ENCODE assay signal across 24 cellular contexts in genomic region chr7:126228356-126229061, GRCh38.
"Had no signal": no experiment of that assay in that cellular context is flagged by ENCODE, and none has a peak within 500 bp of the region (broad histone marks: within the 10 kb centered on the region; RNA-seq: fewer than 3 reads in every experiment).

No MANE protein-coding gene starts in this region.

- H3K27me3 ChIP-seq: breast epithelium, heart left ventricle, ovary, right lobe of liver, uterus had no signal

- H3K36me3 ChIP-seq: breast epithelium, heart left ventricle, left ventricle myocardium inferior, ovary, right lobe of liver, thoracic aorta, uterus had no signal

- H3K9me3 ChIP-seq: breast epithelium, heart left ventricle, left ventricle myocardium inferior, ovary, right lobe of liver, thoracic aorta, uterus had no signal

- ATAC-seq: activated naive CD8-positive, alpha-beta T cell treated with anti-CD3 and anti-CD28 coated beads, Interleukin-2, amount 50 U/mL, for 24 hours; esophagus mucosa; heart left ventricle; right lobe of liver; stimulated activated effector memory CD8-positive, alpha-beta T cell treated with anti-CD3 and anti-CD28 coated beads, Interleukin-12 subunit alpha, Interleukin-12 subunit beta, amount 100 ng/mL, for 72 hours had no signal

- H3K4me1 ChIP-seq: breast epithelium, heart left ventricle, left ventricle myocardium inferior, right lobe of liver, uterus had no signal

- H3K27ac ChIP-seq: breast epithelium, heart left ventricle, left ventricle myocardium inferior, ovary, right lobe of liver, thoracic aorta, uterus had no signal

- DNase-seq: activated CD4-positive, alpha-beta memory T cell treated with anti-CD3 and anti-CD28 coated beads, Interleukin-2, amount 10 ng/mL, durations not matched to agents 7 days and 5 days; activated CD4-positive, alpha-beta T cell treated with anti-CD3 and anti-CD28 coated beads for 1 hour; activated CD4-positive, alpha-beta T cell treated with anti-CD3 and anti-CD28 coated beads, Interleukin-2, amount 10 ng/mL, durations not matched to agents 7 days and 5 days; activated CD8-positive, alpha-beta memory T cell treated with anti-CD3 and anti-CD28 coated beads, Interleukin-2, amount 50 U/mL, for 48 hours; activated naive CD8-positive, alpha-beta T cell treated with anti-CD3 and anti-CD28 coated beads, Interleukin-2, amount 50 U/mL, for 24 hours; activated T-cell treated with anti-CD3 and anti-CD28 coated beads, Interleukin-2, amount 50 U/mL, for 24 hours; amygdala; central memory CD4-positive, alpha-beta T cell; endodermal cell; foreskin fibroblast; heart left ventricle; hypothalamus; kidney glomerular epithelial cell; left ventricle myocardium inferior; ovary; right lobe of liver; stimulated activated CD4-positive, alpha-beta T cell treated with anti-CD3 and anti-CD28 coated beads, Interleukin-12 subunit alpha, Interleukin-12 subunit beta, amount 100 ng/mL, for 4 hours; stimulated activated CD4-positive, alpha-beta T cell treated with anti-CD3 and anti-CD28 coated beads, Interleukin-4, amount 100 ng/mL, for 24 hours; uterus had no signal

- H3K4me3 ChIP-seq: breast epithelium, heart left ventricle, left ventricle myocardium inferior, lung, ovary, right lobe of liver, thoracic aorta, uterus had no signal
